ENCODE assay signal across 14 cellular contexts in the genomic region with DNA sequence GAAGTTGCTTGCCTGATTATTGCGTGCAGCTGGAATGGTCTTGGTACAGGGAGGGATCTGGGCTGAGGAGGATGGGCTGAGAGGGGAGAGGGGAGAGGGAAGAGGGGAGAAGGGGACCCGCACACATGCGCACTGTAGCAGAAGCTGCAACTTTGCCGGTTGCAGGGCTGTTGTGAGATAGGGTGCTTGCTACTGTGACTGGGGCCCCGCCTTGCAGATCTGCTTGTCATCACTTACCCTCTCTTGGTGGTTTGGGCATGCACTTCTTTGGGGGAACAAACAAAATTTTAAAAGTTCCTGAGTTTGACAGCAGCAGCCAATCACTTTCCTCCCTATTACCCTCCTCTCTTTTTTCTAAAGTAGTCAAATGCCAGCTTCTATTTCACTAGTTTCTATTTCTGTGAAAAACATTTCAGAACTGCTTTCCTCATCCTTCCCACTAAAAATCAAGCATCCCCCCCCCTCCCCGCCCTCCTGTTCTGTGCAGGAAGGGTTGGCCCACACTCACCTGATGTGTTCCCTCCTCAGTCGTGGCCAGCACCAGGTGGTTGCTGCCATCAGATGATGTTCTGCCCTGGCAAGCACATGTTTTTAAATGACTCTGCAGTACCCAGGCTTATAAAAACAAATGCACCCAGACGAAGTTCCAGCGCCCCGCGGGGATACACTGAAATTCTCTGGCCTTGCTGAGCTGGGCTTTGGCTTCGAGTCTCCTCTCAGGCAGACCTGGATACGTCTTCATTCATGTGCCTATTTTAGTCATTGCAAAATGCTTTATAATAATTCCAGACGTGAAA.
DNase-seq lines count a peak whose midpoint lies in the region; ATAC-seq, FAIRE-seq and TF ChIP-seq lines count a peak whose summit lies in the region.
"Had no signal": no experiment of that assay in that cellular context is flagged by ENCODE, and none has a peak within 500 bp of the region (broad histone marks: within the 10 kb centered on the region; RNA-seq: fewer than 3 reads in every experiment).

No MANE protein-coding gene starts in this region.

- TF ChIP-seq POLR2A in upper lobe of left lung (IDR thresholded peaks at IDR 0.05), result no peak

- FAIRE-seq in kidney (lab: Jason Lieb, UNC), result no peak
- FAIRE-seq: GM12892, urothelium cell line had no signal

- 58 to 68% methylated on average over 14 of the region's 14 CpGs for WGBS in upper lobe of left lung, 2 donors

- TF ChIP-seq EP300 in upper lobe of left lung (IDR thresholded peaks at IDR 0.05), result no peak

- no peaks in the 10 kb centered on the region for H3K36me3 Mint-ChIP-seq in activated CD8-positive, alpha-beta T cell treated with anti-CD3 and anti-CD28 coated beads for 36 hours (ENCODE audit: low read depth)
- no peaks in the 10 kb centered on the region for H3K36me3 Mint-ChIP-seq in activated CD8-positive, alpha-beta T cell treated with anti-CD3 and anti-CD28 coated beads, Interleukin-2, amount 10 ng/mL, durations not matched to agents 7 days and 5 days (ENCODE audit: low read depth)
- H3K36me3 Mint-ChIP-seq in T-helper 17 cell (ENCODE audit: low read depth), result peaks cover 2% of the 10 kb centered on the region

- no peak for ATAC-seq in activated CD8-positive, alpha-beta T cell treated with anti-CD3 and anti-CD28 coated beads for 36 hours
- no peak for ATAC-seq in activated CD8-positive, alpha-beta T cell treated with anti-CD3 and anti-CD28 coated beads, Interleukin-2, amount 10 ng/mL, durations not matched to agents 7 days and 5 days
- ATAC-seq in T-helper 17 cell (no peak), upper lobe of left lung (ENCODE audit: low FRiP score in 2 of 2) (no peak), HG03439 (IDR thresholded peaks at IDR 0.05; ENCODE audit: unreplicated experiment) (no peak), GM19324 (IDR thresholded peaks at IDR 0.05; ENCODE audit: low FRiP score, unreplicated experiment) (no peak)
- ATAC-seq: activated T-cell treated with anti-CD3 and anti-CD28 coated beads, Interleukin-2, amount 50 U/mL, for 72 hours had no signal

- H3K9me3 ChIP-seq in T-helper 17 cell (ENCODE audit: control insufficient read depth, low read length, poor library complexity, severe bottlenecking) (no peaks in the 10 kb centered on the region), kidney (ENCODE audit: control insufficient read depth in 1 of 2, low read length in 2 of 2) (no peaks in the 10 kb centered on the region), upper lobe of left lung (no peaks in the 10 kb centered on the region)
- H3K9me3 ChIP-seq: neutrophil had no signal

- no peaks in the 10 kb centered on the region for H3K9me3 Mint-ChIP-seq in activated CD8-positive, alpha-beta T cell treated with anti-CD3 and anti-CD28 coated beads for 36 hours
- no peaks in the 10 kb centered on the region for H3K9me3 Mint-ChIP-seq in activated CD8-positive, alpha-beta T cell treated with anti-CD3 and anti-CD28 coated beads, Interleukin-2, amount 10 ng/mL, durations not matched to agents 7 days and 5 days (ENCODE audit: insufficient read depth)
- H3K9me3 Mint-ChIP-seq: activated T-cell treated with anti-CD3 and anti-CD28 coated beads, Interleukin-2, amount 50 U/mL, for 72 hours had no signal

- H3K27ac Mint-ChIP-seq in activated CD8-positive, alpha-beta T cell treated with anti-CD3 and anti-CD28 coated beads for 36 hours, result no peak overlapping the region
- H3K27ac Mint-ChIP-seq in activated CD8-positive, alpha-beta T cell treated with anti-CD3 and anti-CD28 coated beads, Interleukin-2, amount 10 ng/mL, durations not matched to agents 7 days and 5 days, result no peak overlapping the region
- H3K27ac Mint-ChIP-seq in T-helper 17 cell, result peak overlapping the region; percentile 56
- H3K27ac Mint-ChIP-seq: activated T-cell treated with anti-CD3 and anti-CD28 coated beads, Interleukin-2, amount 50 U/mL, for 72 hours had no signal

- CTCF ChIA-PET in activated CD8-positive, alpha-beta T cell treated with anti-CD3 and anti-CD28 coated beads for 36 hours (lab: Charles Lee), result no interaction called here
- CTCF ChIA-PET in activated CD8-positive, alpha-beta T cell treated with anti-CD3 and anti-CD28 coated beads, Interleukin-2, amount 10 ng/mL, durations not matched to agents 7 days and 5 days (lab: Charles Lee), result interaction anchor here (1.0 to 1.4 kb wide), 4 partner anchors 10 to 442 kb away, joined by 3 to 7 read pairs (median 4); no protein-coding TSS in a partner anchor

- TF ChIP-seq CTCF in activated CD8-positive, alpha-beta T cell treated with anti-CD3 and anti-CD28 coated beads for 36 hours (IDR thresholded peaks at IDR 0.05), result no peak
- no peak for TF ChIP-seq CTCF in kidney (IDR thresholded peaks at IDR 0.05; ENCODE audit: borderline replicate concordance, extremely low read depth, insufficient read depth)
- TF ChIP-seq CTCF in upper lobe of left lung (IDR thresholded peaks at IDR 0.05), result no peak

- intact Hi-C loops in activated CD8-positive, alpha-beta T cell treated with anti-CD3 and anti-CD28 coated beads for 36 hours (cut with micrococcal nuclease), result no loop called here
- intact Hi-C loops in kidney (cut with DNase I), result no loop called here

- H3K4me3 ChIP-seq in kidney (ENCODE audit: low read length in 2 of 2) (no peak overlapping the region), upper lobe of left lung (no peak overlapping the region)
- H3K4me3 ChIP-seq: GM23248, SK-N-MC had no signal

- peak; percentile 14 for DNase-seq in activated CD8-positive, alpha-beta T cell treated with anti-CD3 and anti-CD28 coated beads for 36 hours
- DNase-seq in activated CD8-positive, alpha-beta T cell treated with anti-CD3 and anti-CD28 coated beads, Interleukin-2, amount 10 ng/mL, durations not matched to agents 7 days and 5 days, result no peak
- no peak for DNase-seq in T-helper 17 cell
- DNase-seq in kidney, result peak; percentile 75
- DNase-seq in upper lobe of left lung, result peak in 1 of 2 donors; percentile 43
- DNase-seq in MV-4-11 (lab: John Stamatoyannopoulos, UW), result no peak
- DNase-seq: activated T-cell treated with anti-CD3 and anti-CD28 coated beads, Interleukin-2, amount 50 U/mL, for 72 hours; GM23248 had no signal

- H3K4me1 ChIP-seq in kidney (ENCODE audit: control insufficient read depth in 1 of 2, insufficient read depth in 1 of 2, low read depth in 1 of 2, low read length in 2 of 2) (peaks cover 21 to 22% of the 10 kb centered on the region in 2 donors), upper lobe of left lung (peaks cover 36 to 64% (median 54%) of the 10 kb centered on the region in 4 donors)

- no peak overlapping the region for H3K4me3 Mint-ChIP-seq in activated CD8-positive, alpha-beta T cell treated with anti-CD3 and anti-CD28 coated beads for 36 hours
- H3K4me3 Mint-ChIP-seq in activated CD8-positive, alpha-beta T cell treated with anti-CD3 and anti-CD28 coated beads, Interleukin-2, amount 10 ng/mL, durations not matched to agents 7 days and 5 days, result no peak overlapping the region
- no peak overlapping the region for H3K4me3 Mint-ChIP-seq in T-helper 17 cell
- H3K4me3 Mint-ChIP-seq: activated T-cell treated with anti-CD3 and anti-CD28 coated beads, Interleukin-2, amount 50 U/mL, for 72 hours had no signal

- no peak overlapping the region for H3K9ac ChIP-seq in kidney (ENCODE audit: low read length in 2 of 2)
- H3K9ac ChIP-seq: GM23248 had no signal

- H3K36me3 ChIP-seq in kidney (ENCODE audit: control insufficient read depth in 1 of 2, insufficient read depth in 2 of 2, low read length in 2 of 2) (no peaks in the 10 kb centered on the region), upper lobe of left lung (no peaks in the 10 kb centered on the region)
- H3K36me3 ChIP-seq: neutrophil had no signal

- H3K27me3 Mint-ChIP-seq in activated CD8-positive, alpha-beta T cell treated with anti-CD3 and anti-CD28 coated beads for 36 hours, result no peaks in the 10 kb centered on the region
- H3K27me3 Mint-ChIP-seq in activated CD8-positive, alpha-beta T cell treated with anti-CD3 and anti-CD28 coated beads, Interleukin-2, amount 10 ng/mL, durations not matched to agents 7 days and 5 days (ENCODE audit: low read depth), result peaks cover 9% of the 10 kb centered on the region
- no peaks in the 10 kb centered on the region for H3K27me3 Mint-ChIP-seq in T-helper 17 cell

- H3K27me3 ChIP-seq in upper lobe of left lung, result no peaks in the 10 kb centered on the region
- H3K27me3 ChIP-seq: neutrophil had no signal

- H3K27ac ChIP-seq in kidney (ENCODE audit: low read depth in 2 of 2, low read length in 2 of 2), result no peak overlapping the region
- H3K27ac ChIP-seq in upper lobe of left lung, result peak overlapping the region in 3 of 4 donors; percentile 14 to 31 (median 22)
- H3K27ac ChIP-seq: GM23248, neutrophil, SK-N-MC had no signal

- peaks cover 18% of the 10 kb centered on the region for H3K4me1 Mint-ChIP-seq in activated CD8-positive, alpha-beta T cell treated with anti-CD3 and anti-CD28 coated beads for 36 hours (ENCODE audit: low read depth)
- peaks cover 35% of the 10 kb centered on the region for H3K4me1 Mint-ChIP-seq in activated CD8-positive, alpha-beta T cell treated with anti-CD3 and anti-CD28 coated beads, Interleukin-2, amount 10 ng/mL, durations not matched to agents 7 days and 5 days (ENCODE audit: low read depth)
- peaks cover 35% of the 10 kb centered on the region for H3K4me1 Mint-ChIP-seq in T-helper 17 cell

- POLR2A ChIA-PET in activated CD8-positive, alpha-beta T cell treated with anti-CD3 and anti-CD28 coated beads for 36 hours (lab: Charles Lee), result no interaction called here
- POLR2A ChIA-PET in activated CD8-positive, alpha-beta T cell treated with anti-CD3 and anti-CD28 coated beads, Interleukin-2, amount 10 ng/mL, durations not matched to agents 7 days and 5 days (lab: Charles Lee), result no interaction called here

Comparison
In these comparisons a context has a peak if more than half of its experiments do, and no peak if none do; other contexts are left out.
1. DNase-seq: peak in activated CD8-positive, alpha-beta T cell treated with anti-CD3 and anti-CD28 coated beads for 36 hours (single experiment) and kidney (single experiment); none in activated CD8-positive, alpha-beta T cell treated with anti-CD3 and anti-CD28 coated beads, Interleukin-2, amount 10 ng/mL, durations not matched to agents 7 days and 5 days (single experiment), T-helper 17 cell (0 of 3) and MV-4-11 (single experiment).
2. H3K27ac ChIP-seq: peak in upper lobe of left lung (3 of 4); none in kidney (0 of 2).